Comparison of ENCODE assay signal across 1 cellular context in the genomic region with DNA sequence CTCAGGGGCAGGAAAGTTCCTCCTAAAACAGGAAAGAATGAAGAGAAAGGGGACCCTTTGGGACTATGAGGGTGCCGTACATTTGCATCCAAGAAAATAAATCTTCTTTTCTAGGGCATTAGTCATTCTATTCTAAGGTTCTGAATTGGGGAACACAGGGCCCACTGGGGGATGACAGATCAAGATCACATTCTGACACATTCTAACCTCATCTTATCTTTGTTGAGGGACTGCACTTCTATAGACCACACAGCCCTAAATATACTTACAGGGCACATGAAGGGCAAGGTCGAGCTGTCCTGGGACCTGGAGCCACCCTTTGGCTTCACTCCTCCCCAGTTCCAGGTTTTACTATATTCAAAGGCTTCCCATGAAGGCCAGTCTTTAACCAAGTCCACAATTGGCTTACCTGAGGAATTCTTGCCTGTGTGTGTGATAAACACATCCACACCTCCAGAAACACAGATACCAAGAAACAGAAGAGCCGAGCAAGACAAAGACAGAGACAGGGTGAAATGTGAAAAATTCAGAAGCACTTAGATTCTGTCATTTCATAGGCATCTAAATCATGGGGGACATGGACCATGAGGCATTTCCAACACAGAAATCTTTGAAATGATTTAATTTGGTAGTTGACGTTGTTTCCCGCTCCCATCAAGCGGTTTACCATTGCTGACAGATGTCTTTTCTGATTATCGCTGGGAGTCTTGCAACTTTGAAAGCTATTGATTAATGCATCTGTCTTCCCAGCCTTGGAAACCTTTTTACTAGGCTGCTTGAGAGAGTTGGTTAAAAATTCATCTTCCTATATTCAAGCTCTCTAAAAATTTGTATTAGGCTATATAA.
TF ChIP-seq lines count a peak whose summit lies in the region.

No MANE protein-coding gene starts in this region.

TF ChIP-seq in K562, 482 proteins besides CTCF, POLR2A, EP300 and RAD21 (continued from another document and continues in another):
- TF ChIP-seq ZBTB40 (IDR thresholded peaks at IDR 0.05) = no peak
- no peak for TF ChIP-seq ZBTB40 (CRISPR knock-in tag; IDR thresholded peaks at IDR 0.05)
- TF ChIP-seq RBM17 (IDR thresholded peaks at IDR 0.05; ENCODE audit: borderline replicate concordance, low read depth, low read length) = no peak
- TF ChIP-seq ERF (CRISPR knock-in tag; IDR thresholded peaks at IDR 0.05) = no peak
- TF ChIP-seq TCFL5 (CRISPR knock-in tag; conservative IDR thresholded peaks at IDR 0.05) = no peak
- no peak for TF ChIP-seq MYC (IDR thresholded peaks at IDR 0.05; ENCODE audit: low read depth, low read length)
- no peak for TF ChIP-seq MYC (CRISPR knock-in tag; IDR thresholded peaks at IDR 0.05; ENCODE audit: borderline replicate concordance, low read depth)
- no peak for TF ChIP-seq ELF4 (CRISPR knock-in tag; IDR thresholded peaks at IDR 0.05)
- TF ChIP-seq, protein P1, sequence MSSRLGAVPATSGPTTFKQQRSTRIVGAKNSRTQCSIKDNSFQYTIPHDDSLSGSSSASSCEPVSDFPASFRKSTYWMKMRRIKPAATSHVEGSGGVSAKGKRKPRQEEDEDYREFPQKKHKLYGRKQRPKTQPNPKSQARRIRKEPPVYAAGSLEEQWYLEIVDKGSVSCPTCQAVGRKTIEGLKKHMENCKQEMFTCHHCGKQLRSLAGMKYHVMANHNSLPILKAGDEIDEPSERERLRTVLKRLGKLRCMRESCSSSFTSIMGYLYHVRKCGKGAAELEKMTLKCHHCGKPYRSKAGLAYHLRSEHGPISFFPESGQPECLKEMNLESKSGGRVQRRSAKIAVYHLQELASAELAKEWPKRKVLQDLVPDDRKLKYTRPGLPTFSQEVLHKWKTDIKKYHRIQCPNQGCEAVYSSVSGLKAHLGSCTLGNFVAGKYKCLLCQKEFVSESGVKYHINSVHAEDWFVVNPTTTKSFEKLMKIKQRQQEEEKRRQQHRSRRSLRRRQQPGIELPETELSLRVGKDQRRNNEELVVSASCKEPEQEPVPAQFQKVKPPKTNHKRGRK (tag; IDR thresholded peaks at IDR 0.05) = no peak
- TF ChIP-seq HMGXB4 (CRISPR knock-in tag; IDR thresholded peaks at IDR 0.05) = no peak
- no peak for TF ChIP-seq GABPB2 (CRISPR knock-in tag; conservative IDR thresholded peaks at IDR 0.05)
- TF ChIP-seq MTA3 (IDR thresholded peaks at IDR 0.05; ENCODE audit: borderline replicate concordance) = no peak
- TF ChIP-seq ETV6 (IDR thresholded peaks at IDR 0.05; ENCODE audit: borderline replicate concordance in 1 of 2, low read depth in 2 of 2, low read length in 1 of 2) = peak in 1 of 2 experiments; percentile 22; a peak in 1 of 4 replicates
- no peak for TF ChIP-seq ETV6 (CRISPR knock-in tag; IDR thresholded peaks at IDR 0.05; ENCODE audit: borderline replicate concordance)
- TF ChIP-seq POLR2B (IDR thresholded peaks at IDR 0.05; ENCODE audit: low read depth, partially characterized antibody) = no peak
- TF ChIP-seq RHOXF2B (CRISPR knock-in tag; conservative IDR thresholded peaks at IDR 0.05) = no peak
- no peak for TF ChIP-seq DNMT1 (IDR thresholded peaks at IDR 0.05)
- no peak for TF ChIP-seq RBM14 (IDR thresholded peaks at IDR 0.05; ENCODE audit: borderline replicate concordance, insufficient read depth, low read depth, low read length)
- TF ChIP-seq PHB2 (IDR thresholded peaks at IDR 0.05; ENCODE audit: low read depth) = no peak
- no peak for TF ChIP-seq ZNF354B (CRISPR knock-in tag; IDR thresholded peaks at IDR 0.05)
- no peak for TF ChIP-seq KHSRP (IDR thresholded peaks at IDR 0.05)
- no peak for TF ChIP-seq ZBTB1 (CRISPR knock-in tag; IDR thresholded peaks at IDR 0.05; ENCODE audit: borderline replicate concordance, low read depth)
- no peak for TF ChIP-seq NFYB (IDR thresholded peaks at IDR 0.05; ENCODE audit: extremely low read depth, insufficient read length)
- no peak for TF ChIP-seq CEBPG (CRISPR knock-in tag; IDR thresholded peaks at IDR 0.05)
- no peak for TF ChIP-seq CEBPG (tag; conservative IDR thresholded peaks at IDR 0.05 in 1 of 2, IDR thresholded peaks at IDR 0.05 in 1 of 2)
- TF ChIP-seq, protein P2, sequence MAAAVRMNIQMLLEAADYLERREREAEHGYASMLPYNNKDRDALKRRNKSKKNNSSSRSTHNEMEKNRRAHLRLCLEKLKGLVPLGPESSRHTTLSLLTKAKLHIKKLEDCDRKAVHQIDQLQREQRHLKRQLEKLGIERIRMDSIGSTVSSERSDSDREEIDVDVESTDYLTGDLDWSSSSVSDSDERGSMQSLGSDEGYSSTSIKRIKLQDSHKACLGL (CRISPR knock-in tag; IDR thresholded peaks at IDR 0.05; ENCODE audit: borderline replicate concordance, poor library complexity, severe bottlenecking) = no peak
- no peak for TF ChIP-seq JUN (IDR thresholded peaks at IDR 0.05; ENCODE audit: borderline replicate concordance, low read depth, low read length)
- TF ChIP-seq JUN (CRISPR knock-in tag; IDR thresholded peaks at IDR 0.05; ENCODE audit: borderline replicate concordance) = no peak
- TF ChIP-seq FOXK2 (conservative IDR thresholded peaks at IDR 0.05 in 1 of 2, IDR thresholded peaks at IDR 0.05 in 1 of 2; ENCODE audit: low read depth in 2 of 2) = no peak
- TF ChIP-seq NFE2L1 (tag; IDR thresholded peaks at IDR 0.05; ENCODE audit: borderline replicate concordance, low read depth) = no peak
- peak; percentile 61; the same call in 1 of the 2 replicates for TF ChIP-seq CBFA2T2 (conservative IDR thresholded peaks at IDR 0.05)
- no peak for TF ChIP-seq TBP (optimal IDR thresholded peaks at IDR 0.05; ENCODE audit: low read depth, low read length)
- no peak for TF ChIP-seq ZNF408 (CRISPR knock-in tag; IDR thresholded peaks at IDR 0.05; ENCODE audit: low read depth)
- 0 out of 2 replicates have a peak, but pooled peaks have one; percentile 37 for TF ChIP-seq ZNF609 (CRISPR knock-in tag; IDR thresholded peaks at IDR 0.05; ENCODE audit: borderline replicate concordance)
- TF ChIP-seq RBM22 (IDR thresholded peaks at IDR 0.05; ENCODE audit: low read depth, low read length, poor library complexity, severe bottlenecking) = no peak
- TF ChIP-seq SREBF1 (IDR thresholded peaks at IDR 0.05; ENCODE audit: borderline replicate concordance, low read depth, low read length) = no peak
